Comparison of ENCODE assay signal across 13 cellular contexts in the genomic region with DNA sequence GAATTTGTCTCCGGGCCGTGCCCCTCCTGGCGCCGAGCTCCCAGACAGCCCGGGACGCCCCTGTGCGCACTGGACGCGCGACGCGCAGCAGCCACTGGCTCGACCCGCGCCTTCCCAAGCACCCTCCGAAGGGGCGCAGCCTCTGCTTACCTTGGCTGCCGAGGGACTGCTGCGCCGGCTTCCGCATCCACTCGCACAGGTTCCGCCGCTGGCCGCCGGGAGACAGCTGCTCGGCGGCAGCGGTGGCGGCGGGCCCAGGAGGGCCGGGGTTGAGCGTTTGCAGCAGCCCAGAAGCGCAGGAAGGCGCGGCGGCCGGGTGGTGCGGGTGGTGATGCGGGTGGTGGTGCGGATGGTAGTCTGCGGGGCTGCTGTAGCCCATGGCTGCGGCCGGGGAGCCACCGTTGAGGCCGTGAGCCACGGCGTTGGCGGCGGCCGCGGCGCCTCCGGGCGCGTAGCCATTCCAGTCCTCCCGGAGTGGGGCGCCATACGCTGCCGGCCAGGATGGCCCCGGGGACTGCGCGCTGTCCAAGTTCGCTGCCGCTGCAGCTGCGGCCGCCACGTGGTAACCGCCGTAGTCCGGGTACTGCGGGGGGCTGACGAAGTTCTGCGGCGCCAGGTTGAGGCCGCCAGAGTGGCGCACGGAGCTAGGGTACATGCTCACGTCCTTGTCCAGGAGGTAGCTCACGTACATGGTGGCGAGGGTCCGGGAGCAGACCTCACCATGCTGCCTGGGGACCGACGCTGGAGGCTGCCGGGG. TPM values are rescaled to one million over a fixed set of nuclear protein-coding genes. Genes with fewer than 3 reads are reported as not detected.
DNase-seq lines count a peak whose midpoint lies in the region; ATAC-seq and TF ChIP-seq lines count a peak whose summit lies in the region.
"Had no signal": no experiment of that assay in that cellular context is flagged by ENCODE, and none has a peak within 500 bp of the region (broad histone marks: within the 10 kb centered on the region; RNA-seq: fewer than 3 reads in every experiment).

No MANE protein-coding gene starts in this region.

- peaks cover 16% of the 10 kb centered on the region for H3K4me1 ChIP-seq in mesenchymal stem cell (ENCODE audit: control insufficient read depth, insufficient read depth, low read depth, low read length)
- peaks cover 0 to 42% (median 10%) of the 10 kb centered on the region in 3 donors for H3K4me1 ChIP-seq in gastroesophageal sphincter
- H3K4me1 ChIP-seq in psoas muscle: peaks cover 8% of the 10 kb centered on the region

- H2AK5ac ChIP-seq in mesenchymal stem cell (ENCODE audit: low read length, severe bottlenecking): no peak overlapping the region

- H3K27ac Mint-ChIP-seq in stimulated activated naive CD8-positive, alpha-beta T cell treated with anti-CD3 and anti-CD28 coated beads, Interleukin-15, Interleukin-2, amounts not matched to agents 100 ng/mL and 50 ng/mL, for 24 hours: no peak overlapping the region

- H3K36me3 ChIP-seq in WERI-Rb-1 (no peaks in the 10 kb centered on the region), mesenchymal stem cell (ENCODE audit: control insufficient read depth in 1 of 2, insufficient read depth in 2 of 2, low read depth in 1 of 2, low read length in 2 of 2) (peaks cover 0 to 3% of the 10 kb centered on the region in 2 experiments), gastroesophageal sphincter (no peaks in the 10 kb centered on the region), psoas muscle (ENCODE audit: insufficient read depth in 1 of 2, low read depth in 1 of 2) (no peaks in the 10 kb centered on the region)

- TF ChIP-seq POLR2A in gastroesophageal sphincter (IDR thresholded peaks at IDR 0.05): no peak

- H3K18ac ChIP-seq in mesenchymal stem cell (ENCODE audit: low read depth in 1 of 2, low read length in 2 of 2): peak overlapping the region in 1 of 2 experiments; percentile 68

- H3K9me3 ChIP-seq in WERI-Rb-1 (ENCODE audit: severe bottlenecking): peaks cover 44% of the 10 kb centered on the region
- H3K9me3 ChIP-seq in mesenchymal stem cell (ENCODE audit: control insufficient read depth, low read length): no peaks in the 10 kb centered on the region
- H3K9me3 ChIP-seq in gastroesophageal sphincter: no peaks in the 10 kb centered on the region
- H3K9me3 ChIP-seq in psoas muscle: no peaks in the 10 kb centered on the region

- peak overlapping the region; percentile 8 for H2BK120ac ChIP-seq in mesenchymal stem cell (ENCODE audit: low read depth, low read length)

- peak overlapping the region; percentile 47 for H3K4me2 ChIP-seq in mesenchymal stem cell (ENCODE audit: low read length, poor library complexity, severe bottlenecking)

- intact Hi-C loops in psoas muscle (cut with DNase I): no loop called here

- peak overlapping the region in 1 of 2 experiments; percentile 68 for H3K14ac ChIP-seq in mesenchymal stem cell (ENCODE audit: low read length in 2 of 2)

- peaks cover 72% of the 10 kb centered on the region for H3K27me3 Mint-ChIP-seq in stimulated activated naive CD8-positive, alpha-beta T cell treated with anti-CD3 and anti-CD28 coated beads, Interleukin-15, Interleukin-2, amounts not matched to agents 100 ng/mL and 50 ng/mL, for 24 hours

- no peak overlapping the region for H3K4ac ChIP-seq in mesenchymal stem cell (ENCODE audit: low read depth in 1 of 2, low read length in 2 of 2)

- under 1% methylated on average over 77 of the region's 85 CpGs for WGBS in mesenchymal stem cell
- 0% methylated on average over 4 of the region's 85 CpGs; no CpG with 5 or more reads in 1 of the 2 donors for WGBS in gastroesophageal sphincter (ENCODE audit: low coverage in 1 of 2), 2 donors
- WGBS in psoas muscle, 3 donors: 0 to 1% (median 1%) methylated on average over 70 to 85 of the region's 85 CpGs

- H3K36me3 Mint-ChIP-seq in stimulated activated naive CD8-positive, alpha-beta T cell treated with anti-CD3 and anti-CD28 coated beads, Interleukin-15, Interleukin-2, amounts not matched to agents 100 ng/mL and 50 ng/mL, for 24 hours (ENCODE audit: low read depth): no peaks in the 10 kb centered on the region
- H3K36me3 Mint-ChIP-seq: activated naive CD4-positive, alpha-beta T cell treated with anti-CD3 and anti-CD28 coated beads, Interleukin-2, amount 10 ng/mL, durations not matched to agents 7 days and 5 days had no signal

- H3K4me1 Mint-ChIP-seq in stimulated activated naive CD8-positive, alpha-beta T cell treated with anti-CD3 and anti-CD28 coated beads, Interleukin-15, Interleukin-2, amounts not matched to agents 100 ng/mL and 50 ng/mL, for 24 hours (ENCODE audit: low read depth): peaks cover 25% of the 10 kb centered on the region

- H3K27me3 ChIP-seq in WERI-Rb-1 (ENCODE audit: insufficient read depth, low read depth, severe bottlenecking) (peaks cover 100% of the 10 kb centered on the region), mesenchymal stem cell (ENCODE audit: control insufficient read depth in 1 of 2, insufficient read depth in 1 of 2, low read length in 2 of 2) (peaks cover 95 to 100% of the 10 kb centered on the region in 2 experiments), gastroesophageal sphincter (peaks cover 100% of the 10 kb centered on the region), psoas muscle (ENCODE audit: insufficient read depth in 3 of 3, low read length in 2 of 3) (peaks cover 3 to 89% (median 60%) of the 10 kb centered on the region in 3 donors)

- H4K8ac ChIP-seq in mesenchymal stem cell (ENCODE audit: low read length): peak overlapping the region; percentile 60

- H2BK5ac ChIP-seq in mesenchymal stem cell (ENCODE audit: low read depth, low read length, poor library complexity, severe bottlenecking): no peak overlapping the region

- H2AFZ ChIP-seq in mesenchymal stem cell (ENCODE audit: low read depth, low read length): peak overlapping the region; percentile 47

- peak overlapping the region in 1 of 2 experiments; percentile 99 for H3K23ac ChIP-seq in mesenchymal stem cell (ENCODE audit: low read length in 2 of 2)

- H2BK12ac ChIP-seq in mesenchymal stem cell (ENCODE audit: low read length in 2 of 2): peak overlapping the region in 1 of 2 experiments; percentile 16

- DNase-seq in stimulated activated naive CD8-positive, alpha-beta T cell treated with anti-CD3 and anti-CD28 coated beads, Interleukin-15, Interleukin-2, amounts not matched to agents 100 U/mL and 50 U/mL, for 24 hours: no peak
- no peak for DNase-seq in WERI-Rb-1
- peak; percentile 43 for DNase-seq in mesenchymal stem cell
- no peak for DNase-seq in activated gamma-delta T cell (lab: John Stamatoyannopoulos, UW)
- DNase-seq in putamen (ENCODE audit: low spot score): no peak
- no peak for DNase-seq in psoas muscle
- DNase-seq: activated naive CD4-positive, alpha-beta T cell treated with anti-CD3 and anti-CD28 coated beads, Interleukin-2, amount 10 ng/mL, durations not matched to agents 7 days and 5 days; C1 segment of cervical spinal cord; NCI-H524 treated with DMSO at 0.1 percent for 48 hours; stimulated activated CD4-positive, alpha-beta T cell treated with anti-CD3 and anti-CD28 coated beads, Interleukin-12 subunit alpha, Interleukin-12 subunit beta, amount 100 ng/mL, for 4 hours had no signal

- H3K4me3 ChIP-seq in WERI-Rb-1 (ENCODE audit: low read depth, low read length) (peak overlapping the region; percentile 3; the same call in 1 of the 2 replicates), mesenchymal stem cell (ENCODE audit: insufficient read depth in 1 of 2, low read depth in 1 of 2, low read length in 2 of 2) (no peak overlapping the region), gastroesophageal sphincter (no peak overlapping the region), psoas muscle (no peak overlapping the region)

- H3K9me3 Mint-ChIP-seq in stimulated activated naive CD8-positive, alpha-beta T cell treated with anti-CD3 and anti-CD28 coated beads, Interleukin-15, Interleukin-2, amounts not matched to agents 100 ng/mL and 50 ng/mL, for 24 hours: no peaks in the 10 kb centered on the region
- H3K9me3 Mint-ChIP-seq: activated naive CD4-positive, alpha-beta T cell treated with anti-CD3 and anti-CD28 coated beads, Interleukin-2, amount 10 ng/mL, durations not matched to agents 7 days and 5 days had no signal

- H4K91ac ChIP-seq in mesenchymal stem cell (ENCODE audit: low read length): peak overlapping the region; percentile 78

- no peaks in the 10 kb centered on the region for H3K79me1 ChIP-seq in mesenchymal stem cell (replicated peaks; ENCODE audit: low read length, poor library complexity, severe bottlenecking)

- peak overlapping the region; percentile 58 for H3K4me3 Mint-ChIP-seq in stimulated activated naive CD8-positive, alpha-beta T cell treated with anti-CD3 and anti-CD28 coated beads, Interleukin-15, Interleukin-2, amounts not matched to agents 100 ng/mL and 50 ng/mL, for 24 hours

- no peak overlapping the region for H3K9ac ChIP-seq in mesenchymal stem cell (ENCODE audit: low read length)

- TF ChIP-seq EP300 in gastroesophageal sphincter (IDR thresholded peaks at IDR 0.05): no peak

- no peak overlapping the region for H2BK15ac ChIP-seq in mesenchymal stem cell (ENCODE audit: low read depth, poor library complexity, severe bottlenecking)

- H3K27ac ChIP-seq in WERI-Rb-1 (no peak overlapping the region), mesenchymal stem cell (ENCODE audit: low read length, poor library complexity, severe bottlenecking) (no peak overlapping the region), gastroesophageal sphincter (no peak overlapping the region), psoas muscle (no peak overlapping the region)

- ATAC-seq in stimulated activated naive CD8-positive, alpha-beta T cell treated with anti-CD3 and anti-CD28 coated beads, Interleukin-15, Interleukin-2, amounts not matched to agents 100 U/mL and 50 U/mL, for 24 hours: no peak
- no peak for ATAC-seq in gastroesophageal sphincter
- no peak for ATAC-seq in psoas muscle

- no peak for TF ChIP-seq CTCF in WERI-Rb-1 (IDR thresholded peaks at IDR 0.05; ENCODE audit: low read depth, low read length)
- no peak for TF ChIP-seq CTCF in gastroesophageal sphincter (IDR thresholded peaks at IDR 0.05)
- TF ChIP-seq CTCF in psoas muscle (IDR thresholded peaks at IDR 0.05): no peak

RNA-seq across cellular contexts. Expression of a gene that starts 0.6 kb away (rescaled TPM):
- polyA plus RNA-seq in mesenchymal stem cell (2013, experiment 1 of 2): 1.9 TPM
- polyA plus RNA-seq in mesenchymal stem cell (2013, experiment 2 of 2): 1.7 TPM
- total RNA-seq in gastroesophageal sphincter (not detected), psoas muscle (not detected)
- under 1 TPM in 1 of 3 donors, not detected in 2; 0.03 TPM for polyA plus RNA-seq in psoas muscle
- total RNA-seq: subcutaneous adipose tissue had no signal

RNA-seq across cellular contexts. Expression of a gene that starts 20.0 kb away (rescaled TPM):
- not detected for polyA plus RNA-seq in mesenchymal stem cell (2013, experiment 1 of 2)
- polyA plus RNA-seq in mesenchymal stem cell (2013, experiment 2 of 2): not detected
- total RNA-seq in gastroesophageal sphincter (not detected), psoas muscle (not detected)
- polyA plus RNA-seq in psoas muscle: not detected

RNA-seq across cellular contexts. Expression of a gene that starts 48.7 kb away (rescaled TPM):
- polyA plus RNA-seq in mesenchymal stem cell (2013, experiment 1 of 2): not detected
- polyA plus RNA-seq in mesenchymal stem cell (2013, experiment 2 of 2): not detected
- total RNA-seq in gastroesophageal sphincter: not detected
- not detected for total RNA-seq in psoas muscle
- polyA plus RNA-seq in psoas muscle: not detected
- total RNA-seq: subcutaneous adipose tissue had no signal
